Comparison of ENCODE assay signal across 34 cellular contexts in the genomic region with DNA sequence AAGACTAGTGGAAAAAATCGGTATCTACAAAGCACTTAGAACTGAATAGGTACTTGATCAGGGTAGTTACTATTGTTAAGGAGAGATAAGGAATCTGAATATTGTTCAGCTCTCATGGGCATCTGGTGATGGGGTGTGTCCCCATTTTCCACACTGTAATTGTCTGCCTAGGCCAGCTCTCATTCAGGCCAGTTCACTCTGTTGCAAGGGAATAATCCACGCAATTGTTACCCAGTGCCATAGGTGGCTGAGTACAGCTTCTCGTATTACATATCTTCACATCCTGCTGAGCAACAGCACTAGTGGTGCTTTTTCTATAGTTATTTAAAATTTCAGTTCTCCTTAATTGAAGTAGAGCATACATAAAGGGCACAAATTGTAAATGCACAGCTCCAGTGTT. TPM values are rescaled to one million over a fixed set of nuclear protein-coding genes. Genes with fewer than 3 reads are reported as not detected.
"Had no signal": no experiment of that assay in that cellular context is flagged by ENCODE, and none has a peak within 500 bp of the region (broad histone marks: within the 10 kb centered on the region; RNA-seq: fewer than 3 reads in every experiment).

No MANE protein-coding gene starts in this region.

- H2AFZ ChIP-seq: parathyroid adenoma had no signal

- H3K9ac ChIP-seq: parathyroid adenoma had no signal

- H3K27me3 ChIP-seq: adrenal gland, ascending aorta, cardiac muscle cell, dorsolateral prefrontal cortex, sigmoid colon, vagina had no signal

- H3K27ac ChIP-seq: adrenal gland, ascending aorta, cardiac muscle cell, coronary artery, dorsolateral prefrontal cortex, parathyroid adenoma, psoas muscle, sigmoid colon, vagina had no signal

- FAIRE-seq: keratinocyte, small intestine had no signal

- H3K79me2 ChIP-seq: parathyroid adenoma had no signal

- DNase-seq: activated CD4-positive, alpha-beta memory T cell treated with anti-CD3 and anti-CD28 coated beads for 36 hours; activated CD4-positive, alpha-beta T cell treated with anti-CD3 and anti-CD28 coated beads, Interleukin-2, amount 10 ng/mL, durations not matched to agents 24 days and 14 days; activated CD4-positive, CD25-positive, alpha-beta regulatory T cell treated with anti-CD3 and anti-CD28 coated beads, Interleukin-2, amount 50 U/mL, for 72 hours; activated CD8-positive, alpha-beta memory T cell treated with anti-CD3 and anti-CD28 coated beads, Interleukin-2, amount 50 U/mL, for 4 hours; activated effector memory CD4-positive, alpha-beta T cell treated with anti-CD3 and anti-CD28 coated beads, Interleukin-2, amount 50 U/mL, for 16 hours; activated naive CD4-positive, alpha-beta T cell treated with anti-CD3 and anti-CD28 coated beads for 36 hours; activated naive CD8-positive, alpha-beta T cell treated with anti-CD3 and anti-CD28 coated beads for 36 hours; activated T-cell treated with anti-CD3 and anti-CD28 coated beads, Interleukin-2, amount 50 U/mL, for 1 hour; adrenal gland; cerebellar nuclear complex; dorsolateral prefrontal cortex; effector memory CD4-positive, alpha-beta T cell; erythroblast; foreskin fibroblast; head of caudate nucleus; hippocampal formation; left cardiac atrium; midbrain; naive thymus-derived CD8-positive, alpha-beta T cell; occipital lobe; psoas muscle; sigmoid colon; small intestine; stimulated activated CD4-positive, alpha-beta T cell treated with anti-CD3 and anti-CD28 coated beads, Interleukin-4, amount 100 ng/mL, for 24 hours had no signal

- H3K4me3 ChIP-seq: adrenal gland, ascending aorta, cardiac muscle cell, coronary artery, dorsolateral prefrontal cortex, psoas muscle, sigmoid colon, vagina had no signal

- H3K36me3 ChIP-seq: adrenal gland, ascending aorta, cardiac muscle cell, sigmoid colon, vagina had no signal

- H3K4me1 ChIP-seq: adrenal gland, ascending aorta, parathyroid adenoma, psoas muscle, vagina had no signal

- H3K9me3 ChIP-seq: adrenal gland, ascending aorta, psoas muscle, sigmoid colon, vagina had no signal

RNA-seq across cellular contexts. Expression of gene C13orf42, which starts 45.6 kb away (rescaled TPM):
- total RNA-seq: activated CD4-positive, alpha-beta memory T cell treated with anti-CD3 and anti-CD28 coated beads for 36 hours; activated CD4-positive, alpha-beta T cell treated with anti-CD3 and anti-CD28 coated beads, Interleukin-2, amount 10 ng/mL, durations not matched to agents 24 days and 14 days; activated CD8-positive, alpha-beta memory T cell treated with anti-CD3 and anti-CD28 coated beads for 36 hours; activated naive CD4-positive, alpha-beta T cell treated with anti-CD3 and anti-CD28 coated beads for 36 hours; activated naive CD8-positive, alpha-beta T cell treated with anti-CD3 and anti-CD28 coated beads for 36 hours; activated T-helper 1 cell treated with anti-CD3 and anti-CD28 coated beads, Interleukin-12 subunit alpha, Interleukin-12 subunit beta, Interleukin-2, Interleukin-4 antibody, amounts not matched to agents 30 ng/mL and 10 ng/mL and 1 ng/mL, durations not matched to agents 14 hours and 24 hours and 36 hours; adrenal gland; ascending aorta; cardiac muscle cell; left cardiac atrium; naive thymus-derived CD8-positive, alpha-beta T cell; neural crest cell; occipital lobe; psoas muscle; sigmoid colon; subcutaneous adipose tissue; vagina had no signal
- polyA plus RNA-seq: adrenal gland; cardiac muscle cell; keratinocyte; naive thymus-derived CD8-positive, alpha-beta T cell; psoas muscle; sigmoid colon; small intestine had no signal
